Comparison of ENCODE assay signal across 1 cellular context in genomic region chr18:74456409-74457042, GRCh38.
TF ChIP-seq lines count a peak whose summit lies in the region.

No MANE protein-coding gene starts in this region.

TF ChIP-seq in WTC11, 78 proteins besides CTCF, POLR2A, EP300 and RAD21 (continued from another document):
- TF ChIP-seq ATF2 (CRISPR knock-in tag; IDR thresholded peaks at IDR 0.05; ENCODE audit: borderline replicate concordance, low read depth): no peak
- no peak for TF ChIP-seq ZNF121 (CRISPR knock-in tag; IDR thresholded peaks at IDR 0.05)
- TF ChIP-seq, protein P1, sequence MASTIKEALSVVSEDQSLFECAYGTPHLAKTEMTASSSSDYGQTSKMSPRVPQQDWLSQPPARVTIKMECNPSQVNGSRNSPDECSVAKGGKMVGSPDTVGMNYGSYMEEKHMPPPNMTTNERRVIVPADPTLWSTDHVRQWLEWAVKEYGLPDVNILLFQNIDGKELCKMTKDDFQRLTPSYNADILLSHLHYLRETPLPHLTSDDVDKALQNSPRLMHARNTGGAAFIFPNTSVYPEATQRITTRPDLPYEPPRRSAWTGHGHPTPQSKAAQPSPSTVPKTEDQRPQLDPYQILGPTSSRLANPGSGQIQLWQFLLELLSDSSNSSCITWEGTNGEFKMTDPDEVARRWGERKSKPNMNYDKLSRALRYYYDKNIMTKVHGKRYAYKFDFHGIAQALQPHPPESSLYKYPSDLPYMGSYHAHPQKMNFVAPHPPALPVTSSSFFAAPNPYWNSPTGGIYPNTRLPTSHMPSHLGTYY (CRISPR knock-in tag; IDR thresholded peaks at IDR 0.05): no peak
- no peak for TF ChIP-seq ARID4B (CRISPR knock-in tag; IDR thresholded peaks at IDR 0.05; ENCODE audit: borderline replicate concordance)
- TF ChIP-seq RORB (CRISPR knock-in tag; IDR thresholded peaks at IDR 0.05): no peak
